16 cellular contexts compared by ENCODE assay signal in genomic region chr13:50842711-50843255, GRCh38. TPM values are rescaled to one million over a fixed set of nuclear protein-coding genes. Genes with fewer than 3 reads are reported as not detected.
DNase-seq lines count a peak whose midpoint lies in the region; ATAC-seq and TF ChIP-seq lines count a peak whose summit lies in the region.
"Had no signal": no experiment of that assay in that cellular context is flagged by ENCODE, and none has a peak within 500 bp of the region (broad histone marks: within the 10 kb centered on the region; RNA-seq: fewer than 3 reads in every experiment).

No MANE protein-coding gene starts in this region.

- H3K4me3 ChIP-seq in thoracic aorta, result peak overlapping the region; percentile 59

- peak overlapping the region; percentile 2 for H3K27ac ChIP-seq in cingulate gyrus (ENCODE audit: low read depth, low read length)
- no peak overlapping the region for H3K27ac ChIP-seq in thoracic aorta

- H3K36me3 ChIP-seq in thoracic aorta, result no peaks in the 10 kb centered on the region

- no peak overlapping the region for H3K27ac Mint-ChIP-seq in activated naive CD8-positive, alpha-beta T cell treated with anti-CD3 and anti-CD28 coated beads, Interleukin-2, amount 10 ng/mL, durations not matched to agents 7 days and 5 days
- no peak overlapping the region for H3K27ac Mint-ChIP-seq in activated naive CD8-positive, alpha-beta T cell treated with anti-CD3 and anti-CD28 coated beads for 36 hours
- no peak overlapping the region for H3K27ac Mint-ChIP-seq in naive B cell
- no peak overlapping the region for H3K27ac Mint-ChIP-seq in activated CD4-positive, alpha-beta T cell treated with anti-CD3 and anti-CD28 coated beads, Interleukin-2, amount 10 ng/mL, durations not matched to agents 7 days and 5 days
- H3K27ac Mint-ChIP-seq: natural killer cell treated with Interleukin-12 subunit alpha and Interleukin-12 subunit beta and Interleukin-15 and Interleukin-18, amount 100 ng/mL, for 72 hours had no signal

- peaks cover 4% of the 10 kb centered on the region for H3K27me3 Mint-ChIP-seq in activated naive CD8-positive, alpha-beta T cell treated with anti-CD3 and anti-CD28 coated beads, Interleukin-2, amount 10 ng/mL, durations not matched to agents 7 days and 5 days
- H3K27me3 Mint-ChIP-seq in activated naive CD8-positive, alpha-beta T cell treated with anti-CD3 and anti-CD28 coated beads for 36 hours, result peaks cover 23% of the 10 kb centered on the region
- peaks cover 0 to 13% (median 9%) of the 10 kb centered on the region in 3 donors for H3K27me3 Mint-ChIP-seq in naive B cell
- H3K27me3 Mint-ChIP-seq in activated CD4-positive, alpha-beta T cell treated with anti-CD3 and anti-CD28 coated beads, Interleukin-2, amount 10 ng/mL, durations not matched to agents 7 days and 5 days, result peaks cover 16% of the 10 kb centered on the region

- no peaks in the 10 kb centered on the region for H3K9me3 ChIP-seq in thoracic aorta

- H3K4me1 ChIP-seq in thoracic aorta (ENCODE audit: control insufficient read depth in 1 of 2, low read depth in 2 of 2), result peaks cover 12 to 51% of the 10 kb centered on the region in 2 donors

- no peak for DNase-seq in activated naive CD8-positive, alpha-beta T cell treated with anti-CD3 and anti-CD28 coated beads, Interleukin-2, amount 10 ng/mL, durations not matched to agents 7 days and 5 days
- no peak for DNase-seq in activated naive CD8-positive, alpha-beta T cell treated with anti-CD3 and anti-CD28 coated beads for 36 hours
- no peak for DNase-seq in naive B cell
- no peak for DNase-seq in thoracic aorta (ENCODE audit: low spot score)
- DNase-seq in NCI-H1436 treated with DMSO at 0.1 percent for 48 hours (lab: John Stamatoyannopoulos, UW), result no peak
- DNase-seq in activated CD4-positive, alpha-beta T cell treated with anti-CD3 and anti-CD28 coated beads, Interleukin-2, amount 10 ng/mL, durations not matched to agents 7 days and 5 days, result no peak
- DNase-seq: ACHN; activated CD4-positive, alpha-beta T cell treated with anti-CD3 and anti-CD28 coated beads for 1 hour; effector CD4-positive, alpha-beta T cell; EL; Kasumi-1; NCI-H2227 treated with DMSO at 0.1 percent for 48 hours; SIG-M5 had no signal

- H3K4me3 Mint-ChIP-seq in activated naive CD8-positive, alpha-beta T cell treated with anti-CD3 and anti-CD28 coated beads, Interleukin-2, amount 10 ng/mL, durations not matched to agents 7 days and 5 days, result peak overlapping the region; percentile 0
- no peak overlapping the region for H3K4me3 Mint-ChIP-seq in activated naive CD8-positive, alpha-beta T cell treated with anti-CD3 and anti-CD28 coated beads for 36 hours
- H3K4me3 Mint-ChIP-seq in naive B cell, result peak overlapping the region in 7 of 8 donors; percentile 34 to 75 (median 62)
- no peak overlapping the region for H3K4me3 Mint-ChIP-seq in activated CD4-positive, alpha-beta T cell treated with anti-CD3 and anti-CD28 coated beads, Interleukin-2, amount 10 ng/mL, durations not matched to agents 7 days and 5 days
- H3K4me3 Mint-ChIP-seq: natural killer cell treated with Interleukin-12 subunit alpha and Interleukin-12 subunit beta and Interleukin-15 and Interleukin-18, amount 100 ng/mL, for 72 hours had no signal

- no peaks in the 10 kb centered on the region for H3K27me3 ChIP-seq in thoracic aorta (replicated peaks; ENCODE audit: insufficient read depth)

- CTCF ChIA-PET in activated CD4-positive, alpha-beta T cell treated with anti-CD3 and anti-CD28 coated beads, Interleukin-2, amount 10 ng/mL, durations not matched to agents 7 days and 5 days (lab: Charles Lee), result no interaction called here

- H3K9me3 Mint-ChIP-seq in activated naive CD8-positive, alpha-beta T cell treated with anti-CD3 and anti-CD28 coated beads, Interleukin-2, amount 10 ng/mL, durations not matched to agents 7 days and 5 days, result peaks cover 2% of the 10 kb centered on the region
- no peaks in the 10 kb centered on the region for H3K9me3 Mint-ChIP-seq in activated naive CD8-positive, alpha-beta T cell treated with anti-CD3 and anti-CD28 coated beads for 36 hours
- H3K9me3 Mint-ChIP-seq in naive B cell, result peaks cover 0 to 1% (median 0%) of the 10 kb centered on the region in 7 donors
- H3K9me3 Mint-ChIP-seq in activated CD4-positive, alpha-beta T cell treated with anti-CD3 and anti-CD28 coated beads, Interleukin-2, amount 10 ng/mL, durations not matched to agents 7 days and 5 days, result peaks cover 2% of the 10 kb centered on the region
- H3K9me3 Mint-ChIP-seq: natural killer cell treated with Interleukin-12 subunit alpha and Interleukin-12 subunit beta and Interleukin-15 and Interleukin-18, amount 100 ng/mL, for 72 hours had no signal

- TF ChIP-seq CTCF in thoracic aorta (IDR thresholded peaks at IDR 0.05), result no peak

- no peaks in the 10 kb centered on the region for H3K36me3 Mint-ChIP-seq in activated naive CD8-positive, alpha-beta T cell treated with anti-CD3 and anti-CD28 coated beads, Interleukin-2, amount 10 ng/mL, durations not matched to agents 7 days and 5 days
- H3K36me3 Mint-ChIP-seq in activated naive CD8-positive, alpha-beta T cell treated with anti-CD3 and anti-CD28 coated beads for 36 hours, result no peaks in the 10 kb centered on the region
- peaks cover 0 to 4% of the 10 kb centered on the region in 2 donors for H3K36me3 Mint-ChIP-seq in naive B cell
- H3K36me3 Mint-ChIP-seq in activated CD4-positive, alpha-beta T cell treated with anti-CD3 and anti-CD28 coated beads, Interleukin-2, amount 10 ng/mL, durations not matched to agents 7 days and 5 days (ENCODE audit: low read depth), result peaks cover 5% of the 10 kb centered on the region
- H3K36me3 Mint-ChIP-seq: natural killer cell treated with Interleukin-12 subunit alpha and Interleukin-12 subunit beta and Interleukin-15 and Interleukin-18, amount 100 ng/mL, for 72 hours had no signal

- POLR2A ChIA-PET in activated naive CD8-positive, alpha-beta T cell treated with anti-CD3 and anti-CD28 coated beads, Interleukin-2, amount 10 ng/mL, durations not matched to agents 7 days and 5 days (lab: Charles Lee), result interaction anchor here (0.9 kb wide), 1 partner anchor 69 kb away, joined by 4 read pairs; no protein-coding TSS in a partner anchor
- POLR2A ChIA-PET in activated CD4-positive, alpha-beta T cell treated with anti-CD3 and anti-CD28 coated beads, Interleukin-2, amount 10 ng/mL, durations not matched to agents 7 days and 5 days (lab: Charles Lee), result no interaction called here

- no peak for ATAC-seq in activated naive CD8-positive, alpha-beta T cell treated with anti-CD3 and anti-CD28 coated beads, Interleukin-2, amount 10 ng/mL, durations not matched to agents 7 days and 5 days (ENCODE audit: low read depth)
- ATAC-seq in naive B cell (ENCODE audit: low read depth in 2 of 2), result no peak
- ATAC-seq in thoracic aorta (ENCODE audit: insufficient number of reproducible peaks, low FRiP score, low read depth), result no peak
- ATAC-seq in GM21723 (IDR thresholded peaks at IDR 0.05; ENCODE audit: unreplicated experiment), result no peak
- ATAC-seq: natural killer cell treated with Interleukin-12 subunit alpha and Interleukin-12 subunit beta and Interleukin-15 and Interleukin-18, amount 100 ng/mL, for 72 hours had no signal

- peaks cover 16% of the 10 kb centered on the region for H3K4me1 Mint-ChIP-seq in activated naive CD8-positive, alpha-beta T cell treated with anti-CD3 and anti-CD28 coated beads, Interleukin-2, amount 10 ng/mL, durations not matched to agents 7 days and 5 days
- H3K4me1 Mint-ChIP-seq in activated naive CD8-positive, alpha-beta T cell treated with anti-CD3 and anti-CD28 coated beads for 36 hours, result peaks cover 10% of the 10 kb centered on the region
- peaks cover 29 to 38% (median 31%) of the 10 kb centered on the region in 3 donors for H3K4me1 Mint-ChIP-seq in naive B cell
- H3K4me1 Mint-ChIP-seq in activated CD4-positive, alpha-beta T cell treated with anti-CD3 and anti-CD28 coated beads, Interleukin-2, amount 10 ng/mL, durations not matched to agents 7 days and 5 days, result peaks cover 23% of the 10 kb centered on the region

RNA-seq across cellular contexts. Expression of gene DLEU7, which starts 0.7 kb away (rescaled TPM):
- total RNA-seq in activated naive CD8-positive, alpha-beta T cell treated with anti-CD3 and anti-CD28 coated beads, Interleukin-2, amount 10 ng/mL, durations not matched to agents 7 days and 5 days, result not detected
- total RNA-seq in activated naive CD8-positive, alpha-beta T cell treated with anti-CD3 and anti-CD28 coated beads for 36 hours, result not detected
- under 1 TPM in 1 of 6 donors, not detected in 5; 0.36 TPM for polyA plus RNA-seq in naive B cell (ENCODE audit: low read depth in 6 of 6)
- under 1 TPM in 1 of 2 donors, not detected in 1; 0.14 TPM for total RNA-seq in thoracic aorta
- total RNA-seq in activated CD4-positive, alpha-beta T cell treated with anti-CD3 and anti-CD28 coated beads, Interleukin-2, amount 10 ng/mL, durations not matched to agents 7 days and 5 days, result not detected
- total RNA-seq: natural killer cell treated with Interleukin-12 subunit alpha and Interleukin-12 subunit beta and Interleukin-15 and Interleukin-18, amount 100 ng/mL, for 72 hours had no signal

Comparison
In these comparisons a context has a peak if more than half of its experiments do, and no peak if none do; other contexts are left out.
1. H3K4me3 Mint-ChIP-seq: peak in activated naive CD8-positive, alpha-beta T cell treated with anti-CD3 and anti-CD28 coated beads, Interleukin-2, amount 10 ng/mL, durations not matched to agents 7 days and 5 days (single experiment) and naive B cell (7 of 8); none in activated naive CD8-positive, alpha-beta T cell treated with anti-CD3 and anti-CD28 coated beads for 36 hours (single experiment) and activated CD4-positive, alpha-beta T cell treated with anti-CD3 and anti-CD28 coated beads, Interleukin-2, amount 10 ng/mL, durations not matched to agents 7 days and 5 days (single experiment).